ENCODE assay signal across 24 cellular contexts in the genomic region with DNA sequence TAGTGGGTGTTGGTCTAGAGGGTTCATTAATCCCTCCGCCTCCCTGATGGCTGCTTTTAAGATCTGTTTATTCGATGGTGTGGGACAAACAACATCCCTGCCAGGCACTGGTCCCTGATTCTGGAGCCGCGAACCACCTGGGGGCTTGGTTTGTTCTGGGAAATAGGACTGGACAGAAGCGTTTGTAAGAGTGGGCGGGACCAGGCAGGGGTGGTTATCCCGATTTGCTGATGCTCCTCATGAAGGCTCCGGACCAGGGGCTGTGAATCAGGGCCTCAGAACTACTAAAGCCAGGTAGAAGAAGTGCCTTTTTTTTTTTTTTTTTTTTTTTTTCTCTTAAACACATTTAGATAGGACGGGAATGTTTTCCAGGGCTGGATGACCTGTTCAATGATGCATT.
"Had no signal": no experiment of that assay in that cellular context is flagged by ENCODE, and none has a peak within 500 bp of the region (broad histone marks: within the 10 kb centered on the region; RNA-seq: fewer than 3 reads in every experiment).

No MANE protein-coding gene starts in this region.

- H3K27ac ChIP-seq: neutrophil, ovary, parathyroid adenoma, psoas muscle, right lobe of liver, skin epidermis, spleen, stomach, thoracic aorta, thyroid gland, upper lobe of left lung, vagina had no signal

- H3K4me1 ChIP-seq: parathyroid adenoma, psoas muscle, right lobe of liver, spleen, stomach, thyroid gland, upper lobe of left lung, vagina had no signal

- DNase-seq: naive B cell; naive thymus-derived CD8-positive, alpha-beta T cell; nephron progenitor cell; ovary; psoas muscle; right cardiac atrium; right lobe of liver; spleen; stimulated activated CD4-positive, alpha-beta T cell treated with anti-CD3 and anti-CD28 coated beads, Interleukin-12 subunit alpha, Interleukin-12 subunit beta, amount 100 ng/mL, for 4 hours; stimulated activated CD4-positive, alpha-beta T cell treated with anti-CD3 and anti-CD28 coated beads, Interleukin-1b, Interleukin-23, amount 100 ng/mL, for 48 hours; stimulated activated CD4-positive, alpha-beta T cell treated with anti-CD3 and anti-CD28 coated beads, Interleukin-4, amount 100 ng/mL, for 1 hour; stimulated activated naive B cell treated with anti-CD40 and anti-IgM and Interleukin-4, amounts not matched to agents 10 μg/mL and 1 μg/mL and 100 μg/mL, for 72 hours; stimulated activated naive CD4-positive, alpha-beta T cell treated with Interleukin-2 at 50 U/mL for 16 hours; stomach; thyroid gland; trophoblast cell; upper lobe of left lung had no signal

- H3K79me2 ChIP-seq: parathyroid adenoma had no signal

- H3K9me3 ChIP-seq: neutrophil, ovary, psoas muscle, right lobe of liver, spleen, stomach, thoracic aorta, thyroid gland, tibial nerve, upper lobe of left lung, vagina had no signal

- H3K4me2 ChIP-seq: smooth muscle cell had no signal

- H3K27me3 ChIP-seq: ovary, right lobe of liver, thyroid gland, tibial nerve, upper lobe of left lung, vagina had no signal

- H2AFZ ChIP-seq: parathyroid adenoma had no signal

- H3K4me3 ChIP-seq: ovary, psoas muscle, right lobe of liver, skin epidermis, smooth muscle cell, spleen, stomach, thoracic aorta, thyroid gland, tibial nerve, upper lobe of left lung, vagina had no signal

- H3K9ac ChIP-seq: parathyroid adenoma had no signal

- H3K36me3 ChIP-seq: neutrophil, ovary, right lobe of liver, spleen, stomach, thoracic aorta, thyroid gland, tibial nerve, upper lobe of left lung, vagina had no signal
